ENCODE assay signal across 1 cellular context in the genomic region with DNA sequence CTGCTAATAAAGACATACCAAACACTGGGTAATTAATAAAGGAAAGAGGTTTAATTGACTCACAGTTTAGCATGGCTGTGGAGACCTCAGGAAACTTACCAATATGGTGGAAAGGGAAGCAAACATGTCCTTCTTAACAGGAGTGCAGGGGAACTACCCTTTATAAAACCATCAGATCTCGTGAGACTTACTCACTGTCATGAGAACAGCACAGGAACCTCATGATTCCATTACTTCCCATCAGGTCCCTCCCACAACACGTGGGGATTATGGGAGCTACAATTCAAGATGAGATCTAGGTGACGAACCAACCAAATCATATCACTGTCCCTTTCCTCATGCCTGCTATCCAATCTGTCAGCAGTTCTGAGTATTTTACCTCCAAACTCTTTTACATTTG.
TF ChIP-seq lines count a peak whose summit lies in the region.

No MANE protein-coding gene starts in this region.

TF ChIP-seq in GM23338, 12 proteins besides CTCF, POLR2A, EP300 and RAD21 (continued from another document):
- TF ChIP-seq, protein P1, sequence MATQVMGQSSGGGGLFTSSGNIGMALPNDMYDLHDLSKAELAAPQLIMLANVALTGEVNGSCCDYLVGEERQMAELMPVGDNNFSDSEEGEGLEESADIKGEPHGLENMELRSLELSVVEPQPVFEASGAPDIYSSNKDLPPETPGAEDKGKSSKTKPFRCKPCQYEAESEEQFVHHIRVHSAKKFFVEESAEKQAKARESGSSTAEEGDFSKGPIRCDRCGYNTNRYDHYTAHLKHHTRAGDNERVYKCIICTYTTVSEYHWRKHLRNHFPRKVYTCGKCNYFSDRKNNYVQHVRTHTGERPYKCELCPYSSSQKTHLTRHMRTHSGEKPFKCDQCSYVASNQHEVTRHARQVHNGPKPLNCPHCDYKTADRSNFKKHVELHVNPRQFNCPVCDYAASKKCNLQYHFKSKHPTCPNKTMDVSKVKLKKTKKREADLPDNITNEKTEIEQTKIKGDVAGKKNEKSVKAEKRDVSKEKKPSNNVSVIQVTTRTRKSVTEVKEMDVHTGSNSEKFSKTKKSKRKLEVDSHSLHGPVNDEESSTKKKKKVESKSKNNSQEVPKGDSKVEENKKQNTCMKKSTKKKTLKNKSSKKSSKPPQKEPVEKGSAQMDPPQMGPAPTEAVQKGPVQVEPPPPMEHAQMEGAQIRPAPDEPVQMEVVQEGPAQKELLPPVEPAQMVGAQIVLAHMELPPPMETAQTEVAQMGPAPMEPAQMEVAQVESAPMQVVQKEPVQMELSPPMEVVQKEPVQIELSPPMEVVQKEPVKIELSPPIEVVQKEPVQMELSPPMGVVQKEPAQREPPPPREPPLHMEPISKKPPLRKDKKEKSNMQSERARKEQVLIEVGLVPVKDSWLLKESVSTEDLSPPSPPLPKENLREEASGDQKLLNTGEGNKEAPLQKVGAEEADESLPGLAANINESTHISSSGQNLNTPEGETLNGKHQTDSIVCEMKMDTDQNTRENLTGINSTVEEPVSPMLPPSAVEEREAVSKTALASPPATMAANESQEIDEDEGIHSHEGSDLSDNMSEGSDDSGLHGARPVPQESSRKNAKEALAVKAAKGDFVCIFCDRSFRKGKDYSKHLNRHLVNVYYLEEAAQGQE (IDR thresholded peaks at IDR 0.05; ENCODE audit: unreplicated experiment) = no peak
- TF ChIP-seq, protein P2, sequence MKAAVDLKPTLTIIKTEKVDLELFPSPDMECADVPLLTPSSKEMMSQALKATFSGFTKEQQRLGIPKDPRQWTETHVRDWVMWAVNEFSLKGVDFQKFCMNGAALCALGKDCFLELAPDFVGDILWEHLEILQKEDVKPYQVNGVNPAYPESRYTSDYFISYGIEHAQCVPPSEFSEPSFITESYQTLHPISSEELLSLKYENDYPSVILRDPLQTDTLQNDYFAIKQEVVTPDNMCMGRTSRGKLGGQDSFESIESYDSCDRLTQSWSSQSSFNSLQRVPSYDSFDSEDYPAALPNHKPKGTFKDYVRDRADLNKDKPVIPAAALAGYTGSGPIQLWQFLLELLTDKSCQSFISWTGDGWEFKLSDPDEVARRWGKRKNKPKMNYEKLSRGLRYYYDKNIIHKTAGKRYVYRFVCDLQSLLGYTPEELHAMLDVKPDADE (IDR thresholded peaks at IDR 0.05) = no peak
- no peak for TF ChIP-seq EZH2 (IDR thresholded peaks at IDR 0.05; ENCODE audit: low read depth, unreplicated experiment)
- TF ChIP-seq JUNB (IDR thresholded peaks at IDR 0.05; ENCODE audit: unreplicated experiment) = no peak
- no peak for TF ChIP-seq NANOG (IDR thresholded peaks at IDR 0.05; ENCODE audit: borderline replicate concordance)
TF ChIP-seq in GM23338: peak in this region for 0.
